Comparison of ENCODE assay signal across 8 cellular contexts in the genomic region with DNA sequence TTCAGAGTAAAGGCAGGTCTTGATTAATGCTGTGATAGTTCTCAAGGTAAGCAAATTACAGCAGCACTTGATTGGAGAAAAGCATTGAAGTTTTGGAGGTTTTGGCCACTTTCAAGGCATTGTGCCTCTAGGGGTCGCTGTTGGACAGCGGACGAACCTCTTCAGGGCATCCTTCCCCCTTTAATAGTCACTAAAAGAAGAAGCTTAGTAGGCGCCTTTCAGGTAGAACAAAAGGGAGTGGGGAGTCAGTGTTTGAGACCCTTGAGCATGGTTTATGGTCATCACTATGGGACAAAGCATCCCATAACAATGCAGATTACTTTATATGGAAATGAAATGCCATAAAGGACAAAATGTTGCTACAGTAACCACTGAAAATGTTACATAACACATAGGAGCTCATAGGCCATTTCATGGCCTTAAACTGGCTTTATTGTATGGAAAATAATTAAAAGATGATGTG.
DNase-seq lines count a peak whose midpoint lies in the region; ATAC-seq and TF ChIP-seq lines count a peak whose summit lies in the region.

No MANE protein-coding gene starts in this region.

- H3K4me2 ChIP-seq in BLaER1 treated with 17β-estradiol and CSF1 and Interleukin-3, amounts not matched to agents 10 nM and 100 nM, result peak overlapping the region; percentile 31 to 74 (median 56)

- peak; percentile 92 for TF ChIP-seq CTCF in epithelial cell of esophagus (IDR thresholded peaks at IDR 0.05; ENCODE audit: insufficient read depth, low read depth, low read length, missing control alignments)
- TF ChIP-seq CTCF in mucosa of descending colon (IDR thresholded peaks at IDR 0.05), result peak; percentile 59

- no peaks in the 10 kb centered on the region for H4K20me1 ChIP-seq in BLaER1 treated with 17β-estradiol and CSF1 and Interleukin-3, amounts not matched to agents 10 nM and 100 nM

- H3K36me3 ChIP-seq in BLaER1 treated with 17β-estradiol and CSF1 and Interleukin-3, amounts not matched to agents 10 nM and 100 nM, result no peaks in the 10 kb centered on the region
- no peaks in the 10 kb centered on the region for H3K36me3 ChIP-seq in mucosa of descending colon (ENCODE audit: low read depth)

- peak overlapping the region; percentile 20 to 68 (median 55); a peak in 18 of 22 replicates for H3K9ac ChIP-seq in BLaER1 treated with 17β-estradiol and CSF1 and Interleukin-3, amounts not matched to agents 10 nM and 100 nM

- H3K4me3 ChIP-seq in BLaER1 treated with 17β-estradiol and CSF1 and Interleukin-3, amounts not matched to agents 10 nM and 100 nM, result peak overlapping the region; percentile 19 to 58 (median 38); a peak in 15 of 20 replicates
- H3K4me3 ChIP-seq in epithelial cell of esophagus (ENCODE audit: low read length), result peak overlapping the region; percentile 38
- no peak overlapping the region for H3K4me3 ChIP-seq in mucosa of descending colon

- ATAC-seq in GM19452 (IDR thresholded peaks at IDR 0.05; ENCODE audit: unreplicated experiment) (peak; percentile 76), mucosa of descending colon (peak; percentile 87)

- peak overlapping the region in 9 of 11 experiments; percentile 17 to 69 (median 63); a peak in 13 of 22 replicates for H3K27ac ChIP-seq in BLaER1 treated with 17β-estradiol and CSF1 and Interleukin-3, amounts not matched to agents 10 nM and 100 nM

- no peaks in the 10 kb centered on the region for H3K9me3 ChIP-seq in BLaER1 treated with 17β-estradiol and CSF1 and Interleukin-3, amounts not matched to agents 10 nM and 100 nM (replicated peaks in 1 of 11)
- no peaks in the 10 kb centered on the region for H3K9me3 ChIP-seq in mucosa of descending colon

- intact Hi-C loops in mucosa of descending colon (cut with DNase I, micrococcal nuclease), result loop anchor here in 1 of 2 donors (10.0 kb wide), 2 partner anchors 1193 to 1263 kb away; no protein-coding TSS in a partner anchor

- DNase-seq in HS-5 (ENCODE audit: low read depth), result peak; percentile 56
- peak; percentile 40 for DNase-seq in NOMO-1 treated with dmso at 0.1 percent for 144 hours (lab: John Stamatoyannopoulos, UW; ENCODE audit: unreplicated experiment)
- peak; percentile 63 for DNase-seq in activated CD8-positive, alpha-beta memory T cell treated with anti-CD3 and anti-CD28 coated beads, Interleukin-2, amount 50 U/mL, for 24 hours (ENCODE audit: extremely low read depth)
- DNase-seq in epithelial cell of esophagus (ENCODE audit: low read depth), result peak; percentile 84
- peak; percentile 63 to 96 (median 83) for DNase-seq in mucosa of descending colon
- DNase-seq in stimulated activated CD8-positive, alpha-beta memory T cell treated with anti-CD3 and anti-CD28 coated beads, Interleukin-2, amount 100 ng/mL, for 48 hours (ENCODE audit: low read depth in 2 of 2), result peak; percentile 64 to 70

- peaks cover 0 to 17% (median 5%) of the 10 kb centered on the region in 10 experiments; a peak in 8 of 20 replicates for H3K4me1 ChIP-seq in BLaER1 treated with 17β-estradiol and CSF1 and Interleukin-3, amounts not matched to agents 10 nM and 100 nM
- no peaks in the 10 kb centered on the region for H3K4me1 ChIP-seq in mucosa of descending colon (ENCODE audit: low read depth)

- H3K27me3 ChIP-seq in BLaER1 treated with 17β-estradiol and CSF1 and Interleukin-3, amounts not matched to agents 10 nM and 100 nM, result no peaks in the 10 kb centered on the region
